8 cellular contexts compared by ENCODE assay signal in genomic region chr12:56079729-56080555, GRCh38. TPM values are rescaled to one million over a fixed set of nuclear protein-coding genes. Genes with fewer than 3 reads are reported as not detected.
DNase-seq lines count a peak whose midpoint lies in the region; ATAC-seq and TF ChIP-seq lines count a peak whose summit lies in the region.

Gene ERBB3, plus strand, starts transcription at chr12:56080165. Its CDS starts 136 bp downstream, at chr12:56080301.

- H4K20me1 ChIP-seq in BLaER1 treated with 17β-estradiol and CSF1 and Interleukin-3, amounts not matched to agents 10 nM and 100 nM = no peaks in the 10 kb centered on the region

- peak within 1 kb of the TSS in 1 of 11 experiments; percentile 30; a peak in 1 of 22 replicates for H3K27ac ChIP-seq in BLaER1 treated with 17β-estradiol and CSF1 and Interleukin-3, amounts not matched to agents 10 nM and 100 nM
- peak within 1 kb of the TSS; percentile 40 to 81 for H3K27ac ChIP-seq in coronary artery

- no peak within 1 kb of the TSS for H3K27ac Mint-ChIP-seq in activated CD4-positive, alpha-beta T cell treated with anti-CD3 and anti-CD28 coated beads, Interleukin-2, amount 10 ng/mL, durations not matched to agents 24 days and 14 days

- no peaks in the 10 kb centered on the region for H3K36me3 Mint-ChIP-seq in activated CD4-positive, alpha-beta T cell treated with anti-CD3 and anti-CD28 coated beads, Interleukin-2, amount 10 ng/mL, durations not matched to agents 24 days and 14 days (ENCODE audit: low read depth)

- peak within 1 kb of the TSS; percentile 88 for H3K4me3 Mint-ChIP-seq in activated CD4-positive, alpha-beta T cell treated with anti-CD3 and anti-CD28 coated beads, Interleukin-2, amount 10 ng/mL, durations not matched to agents 24 days and 14 days

- H3K9me3 ChIP-seq in BLaER1 treated with 17β-estradiol and CSF1 and Interleukin-3, amounts not matched to agents 10 nM and 100 nM (replicated peaks in 1 of 11) = no peaks in the 10 kb centered on the region

- no peak for TF ChIP-seq CTCF in coronary artery (IDR thresholded peaks at IDR 0.05)

- no peaks in the 10 kb centered on the region for H3K36me3 ChIP-seq in BLaER1 treated with 17β-estradiol and CSF1 and Interleukin-3, amounts not matched to agents 10 nM and 100 nM

- peak; percentile 64 for DNase-seq in NCI-H2171 (lab: John Stamatoyannopoulos, UW)
- DNase-seq in activated CD4-positive, alpha-beta T cell treated with anti-CD3 and anti-CD28 coated beads, Interleukin-2, amount 10 ng/mL, durations not matched to agents 24 days and 14 days = peak; percentile 90
- peak; percentile 86 for DNase-seq in coronary artery (ENCODE audit: low spot score)
- peak; percentile 88 for DNase-seq in left lobe of liver (ENCODE audit: low spot score)
- DNase-seq in stimulated activated CD4-positive, alpha-beta T cell treated with anti-CD3 and anti-CD28 coated beads, Interleukin-1b, Interleukin-23, amount 100 ng/mL, for 48 hours = peak; percentile 67

- peaks cover 4% of the 10 kb centered on the region for H3K4me1 Mint-ChIP-seq in activated CD4-positive, alpha-beta T cell treated with anti-CD3 and anti-CD28 coated beads, Interleukin-2, amount 10 ng/mL, durations not matched to agents 24 days and 14 days

- H3K4me1 ChIP-seq in BLaER1 treated with 17β-estradiol and CSF1 and Interleukin-3, amounts not matched to agents 10 nM and 100 nM = peaks cover 0 to 32% (median 25%) of the 10 kb centered on the region in 10 experiments; a peak in 18 of 20 replicates

- peak within 1 kb of the TSS; percentile 56 to 73 (median 62) for H3K4me3 ChIP-seq in BLaER1 treated with 17β-estradiol and CSF1 and Interleukin-3, amounts not matched to agents 10 nM and 100 nM
- peak within 1 kb of the TSS; percentile 76 for H3K4me3 ChIP-seq in coronary artery

- H3K27me3 ChIP-seq in BLaER1 treated with 17β-estradiol and CSF1 and Interleukin-3, amounts not matched to agents 10 nM and 100 nM = peaks cover 22 to 55% (median 44%) of the 10 kb centered on the region in 11 experiments

- no peaks in the 10 kb centered on the region for H3K9me3 Mint-ChIP-seq in activated CD4-positive, alpha-beta T cell treated with anti-CD3 and anti-CD28 coated beads, Interleukin-2, amount 10 ng/mL, durations not matched to agents 24 days and 14 days

- H3K27me3 Mint-ChIP-seq in activated CD4-positive, alpha-beta T cell treated with anti-CD3 and anti-CD28 coated beads, Interleukin-2, amount 10 ng/mL, durations not matched to agents 24 days and 14 days = peaks cover 27% of the 10 kb centered on the region

- ATAC-seq in GM21717 (IDR thresholded peaks at IDR 0.05; ENCODE audit: unreplicated experiment) (peak; percentile 51), left lobe of liver (peak; percentile 73), GM21528 (IDR thresholded peaks at IDR 0.05; ENCODE audit: low FRiP score, unreplicated experiment) (no peak)

- intact Hi-C loops in activated CD4-positive, alpha-beta T cell treated with anti-CD3 and anti-CD28 coated beads, Interleukin-2, amount 10 ng/mL, durations not matched to agents 24 days and 14 days (cut with micrococcal nuclease) = loop anchor here (1.0 to 5.0 kb wide), 2 partner anchors 24 to 33 kb away; partner anchors contain the start of gene PA2G4

- peak within 1 kb of the TSS; percentile 82 to 98 (median 94) for H3K4me2 ChIP-seq in BLaER1 treated with 17β-estradiol and CSF1 and Interleukin-3, amounts not matched to agents 10 nM and 100 nM

- H3K9ac ChIP-seq in BLaER1 treated with 17β-estradiol and CSF1 and Interleukin-3, amounts not matched to agents 10 nM and 100 nM = peak within 1 kb of the TSS in 10 of 11 experiments; percentile 33 to 75 (median 52); a peak in 18 of 22 replicates

RNA-seq across cellular contexts. Expression of gene ERBB3, which starts in this region (rescaled TPM):
- 0.14 and 0.57 TPM in 2 replicates for total RNA-seq in activated CD4-positive, alpha-beta T cell treated with anti-CD3 and anti-CD28 coated beads, Interleukin-2, amount 10 ng/mL, durations not matched to agents 24 days and 14 days
- total RNA-seq in left lobe of liver = 93.2 TPM

Comparison
In these comparisons a context has a peak if more than half of its experiments do, and no peak if none do; other contexts are left out.
1. RNA of gene ERBB3 (total RNA-seq): 93.2 TPM in left lobe of liver (single experiment); 0.14 to 0.57 TPM in activated CD4-positive, alpha-beta T cell treated with anti-CD3 and anti-CD28 coated beads, Interleukin-2, amount 10 ng/mL, durations not matched to agents 24 days and 14 days; every median in the first group is over 10 times any median in the second.
2. Peak in DNase-seq in activated CD4-positive, alpha-beta T cell treated with anti-CD3 and anti-CD28 coated beads, Interleukin-2, amount 10 ng/mL, durations not matched to agents 24 days and 14 days; RNA of the gene not detected or under 1 TPM.
3. Peak in every context shown above with its lines, with median percentiles within 50 percentile points of each other: DNase-seq.